In genomic region chr4:94695389-94695788, GRCh38 we compare ENCODE assay signal across 18 cellular contexts.
DNase-seq lines count a peak whose midpoint lies in the region.
"Had no signal": no experiment of that assay in that cellular context is flagged by ENCODE, and none has a peak within 500 bp of the region (broad histone marks: within the 10 kb centered on the region; RNA-seq: fewer than 3 reads in every experiment).

No MANE protein-coding gene starts in this region.

- H3K9me3 ChIP-seq in MG63, result no peaks in the 10 kb centered on the region
- H3K9me3 ChIP-seq: SJCRH30 had no signal

- no peaks in the 10 kb centered on the region for H3K36me3 Mint-ChIP-seq in activated CD4-positive, alpha-beta T cell treated with anti-CD3 and anti-CD28 coated beads, Interleukin-2, amount 10 ng/mL, durations not matched to agents 7 days and 5 days (ENCODE audit: low read depth)
- H3K36me3 Mint-ChIP-seq: CD4-positive, CD25-positive, alpha-beta regulatory T cell had no signal

- H3K27ac Mint-ChIP-seq in activated CD4-positive, alpha-beta T cell treated with anti-CD3 and anti-CD28 coated beads, Interleukin-2, amount 10 ng/mL, durations not matched to agents 7 days and 5 days, result no peak overlapping the region
- H3K27ac Mint-ChIP-seq: B cell; CD4-positive, CD25-positive, alpha-beta regulatory T cell; H9 had no signal

- no peaks in the 10 kb centered on the region for H3K36me3 ChIP-seq in MG63
- H3K36me3 ChIP-seq: SJCRH30 had no signal

- peaks cover 3% of the 10 kb centered on the region for H3K27me3 Mint-ChIP-seq in activated CD4-positive, alpha-beta T cell treated with anti-CD3 and anti-CD28 coated beads, Interleukin-2, amount 10 ng/mL, durations not matched to agents 7 days and 5 days

- POLR2A ChIA-PET in activated CD4-positive, alpha-beta T cell treated with anti-CD3 and anti-CD28 coated beads, Interleukin-2, amount 10 ng/mL, durations not matched to agents 7 days and 5 days (lab: Charles Lee), result no interaction called here

- CTCF ChIA-PET in activated CD4-positive, alpha-beta T cell treated with anti-CD3 and anti-CD28 coated beads, Interleukin-2, amount 10 ng/mL, durations not matched to agents 7 days and 5 days (lab: Charles Lee), result interaction anchor here (0.7 kb wide), 2 partner anchors 148 to 521 kb away, joined by 3 to 4 read pairs; no protein-coding TSS in a partner anchor

- H3K4me3 ChIP-seq in MG63, result no peak overlapping the region
- H3K4me3 ChIP-seq: SJCRH30 had no signal

- no peak overlapping the region for H3K4me3 Mint-ChIP-seq in activated CD4-positive, alpha-beta T cell treated with anti-CD3 and anti-CD28 coated beads, Interleukin-2, amount 10 ng/mL, durations not matched to agents 7 days and 5 days
- H3K4me3 Mint-ChIP-seq: B cell; CD4-positive, CD25-positive, alpha-beta regulatory T cell; H9 had no signal

- peak; percentile 8 for DNase-seq in activated CD4-positive, alpha-beta T cell treated with anti-CD3 and anti-CD28 coated beads for 48 hours
- DNase-seq in activated CD4-positive, alpha-beta T cell treated with anti-CD3 and anti-CD28 coated beads, Interleukin-2, amount 10 ng/mL, durations not matched to agents 7 days and 5 days, result no peak
- DNase-seq in ELR (ENCODE audit: low read depth) (peak; percentile 21), MG63 (peak; percentile 20), kidney tubule cell (ENCODE audit: low spot score) (peak; percentile 63), NCI-H1048 (lab: John Stamatoyannopoulos, UW) (no peak), NCI-H524 treated with DMSO at 0.1 percent for 48 hours (lab: John Stamatoyannopoulos, UW) (no peak), NCI-H146 treated with DMSO at 0.1 percent for 48 hours (lab: John Stamatoyannopoulos, UW; ENCODE audit: unreplicated experiment) (no peak)
- DNase-seq: CD4-positive, CD25-positive, alpha-beta regulatory T cell; COR-L47; DMS153; GF-D8; H9; NCI-H187; NCI-H2227 treated with DMSO at 0.1 percent for 48 hours; NCI-H526; SJCRH30 had no signal

- no peaks in the 10 kb centered on the region for H3K4me1 Mint-ChIP-seq in activated CD4-positive, alpha-beta T cell treated with anti-CD3 and anti-CD28 coated beads, Interleukin-2, amount 10 ng/mL, durations not matched to agents 7 days and 5 days
- H3K4me1 Mint-ChIP-seq: B cell; CD4-positive, CD25-positive, alpha-beta regulatory T cell; H9 had no signal

- no peaks in the 10 kb centered on the region for H3K27me3 ChIP-seq in MG63
- H3K27me3 ChIP-seq: SJCRH30 had no signal

- H3K9me3 Mint-ChIP-seq in activated CD4-positive, alpha-beta T cell treated with anti-CD3 and anti-CD28 coated beads, Interleukin-2, amount 10 ng/mL, durations not matched to agents 7 days and 5 days, result no peaks in the 10 kb centered on the region
- H3K9me3 Mint-ChIP-seq: CD4-positive, CD25-positive, alpha-beta regulatory T cell; H9 had no signal

Comparison
In these comparisons a context has a peak if more than half of its experiments do, and no peak if none do; other contexts are left out.
1. DNase-seq: peak in activated CD4-positive, alpha-beta T cell treated with anti-CD3 and anti-CD28 coated beads for 48 hours (single experiment), ELR (single experiment), MG63 (single experiment) and kidney tubule cell (single experiment); none in activated CD4-positive, alpha-beta T cell treated with anti-CD3 and anti-CD28 coated beads, Interleukin-2, amount 10 ng/mL, durations not matched to agents 7 days and 5 days (single experiment), NCI-H1048 (single experiment), NCI-H524 treated with DMSO at 0.1 percent for 48 hours (single experiment) and NCI-H146 treated with DMSO at 0.1 percent for 48 hours (single experiment).